ENCODE assay signal across 1 cellular context in genomic region chr15:50884583-50884982, GRCh38.
TF ChIP-seq lines count a peak whose summit lies in the region.

No MANE protein-coding gene starts in this region.

TF ChIP-seq in A549, 52 proteins besides CTCF, POLR2A, EP300 and RAD21 (continued from another document):
- no peak for TF ChIP-seq USF2 (IDR thresholded peaks at IDR 0.05)
- TF ChIP-seq RCOR1 (IDR thresholded peaks at IDR 0.05; ENCODE audit: low read depth, low read length) = no peak
- TF ChIP-seq JUNB (IDR thresholded peaks at IDR 0.05) = peak; percentile 55
- TF ChIP-seq HES2 (IDR thresholded peaks at IDR 0.05) = no peak
- no peak for TF ChIP-seq EHF (CRISPR knock-in tag; IDR thresholded peaks at IDR 0.05)
- no peak for TF ChIP-seq KDM1A (IDR thresholded peaks at IDR 0.05; ENCODE audit: low read depth)
TF ChIP-seq in A549: peak in this region for 4.
